ENCODE assay signal across 23 cellular contexts in genomic region chr11:134862168-134862567, GRCh38.
"Had no signal": no experiment of that assay in that cellular context is flagged by ENCODE, and none has a peak within 500 bp of the region (broad histone marks: within the 10 kb centered on the region; RNA-seq: fewer than 3 reads in every experiment).

No MANE protein-coding gene starts in this region.

- H3K9me3 Mint-ChIP-seq: activated CD4-positive, alpha-beta memory T cell treated with anti-CD3 and anti-CD28 coated beads for 36 hours; activated CD4-positive, alpha-beta T cell treated with anti-CD3 and anti-CD28 coated beads, Interleukin-2, amount 10 ng/mL, durations not matched to agents 7 days and 5 days; activated naive CD4-positive, alpha-beta T cell treated with anti-CD3 and anti-CD28 coated beads for 36 hours; activated T-cell treated with anti-CD3 and anti-CD28 coated beads, Interleukin-2, amount 50 U/mL, for 4 hours; T-cell had no signal

- H3K9me3 ChIP-seq: Peyer's patch, SJSA1 had no signal

- H3K27ac ChIP-seq: Peyer's patch, SJSA1 had no signal

- H3K27me3 ChIP-seq: Peyer's patch, SJSA1 had no signal

- H3K36me3 Mint-ChIP-seq: activated CD4-positive, alpha-beta memory T cell treated with anti-CD3 and anti-CD28 coated beads for 36 hours; activated naive CD8-positive, alpha-beta T cell; brain; T-cell had no signal

- H3K4me3 ChIP-seq: Peyer's patch, SJSA1 had no signal

- H3K27me3 Mint-ChIP-seq: activated CD4-positive, alpha-beta T cell treated with anti-CD3 and anti-CD28 coated beads, Interleukin-2, amount 10 ng/mL, durations not matched to agents 7 days and 5 days had no signal

- H3K27ac Mint-ChIP-seq: activated CD4-positive, alpha-beta memory T cell treated with anti-CD3 and anti-CD28 coated beads for 36 hours; activated CD4-positive, alpha-beta T cell treated with anti-CD3 and anti-CD28 coated beads, Interleukin-2, amount 10 ng/mL, durations not matched to agents 7 days and 5 days; activated naive CD4-positive, alpha-beta T cell treated with anti-CD3 and anti-CD28 coated beads for 36 hours; activated naive CD8-positive, alpha-beta T cell; T-cell had no signal

- H3K4me1 ChIP-seq: Peyer's patch, SJSA1 had no signal

- DNase-seq: activated CD4-positive, alpha-beta memory T cell treated with anti-CD3 and anti-CD28 coated beads for 36 hours; activated CD4-positive, alpha-beta T cell treated with anti-CD3 and anti-CD28 coated beads, Interleukin-2, amount 10 ng/mL, durations not matched to agents 7 days and 5 days; activated CD4-positive, CD25-positive, alpha-beta regulatory T cell; activated CD8-positive, alpha-beta memory T cell treated with anti-CD3 and anti-CD28 coated beads for 24 hours; activated effector memory CD4-positive, alpha-beta T cell treated with anti-CD3 and anti-CD28 coated beads, Interleukin-2, amount 50 U/mL, for 16 hours; activated naive CD4-positive, alpha-beta T cell treated with anti-CD3 and anti-CD28 coated beads for 36 hours; activated T-cell treated with anti-CD3 and anti-CD28 coated beads, Interleukin-2, amount 50 U/mL, for 4 hours; amygdala; Kasumi-1; NCI-H1048; NCI-H146; NCI-H1930; NCI-H345; NCI-H510A; NCI-H526 treated with DMSO at 0.1 percent for 48 hours; Peyer's patch; SHP77; T-cell; T-helper 2 cell; T1000 had no signal

- ATAC-seq: activated T-cell treated with anti-CD3 and anti-CD28 coated beads, Interleukin-2, amount 50 U/mL, for 4 hours; T-cell had no signal

- H3K4me3 Mint-ChIP-seq: activated CD4-positive, alpha-beta memory T cell treated with anti-CD3 and anti-CD28 coated beads for 36 hours; activated CD4-positive, alpha-beta T cell treated with anti-CD3 and anti-CD28 coated beads, Interleukin-2, amount 10 ng/mL, durations not matched to agents 7 days and 5 days; activated naive CD4-positive, alpha-beta T cell treated with anti-CD3 and anti-CD28 coated beads for 36 hours; activated naive CD8-positive, alpha-beta T cell; activated T-cell treated with anti-CD3 and anti-CD28 coated beads, Interleukin-2, amount 50 U/mL, for 4 hours; brain; T-cell had no signal

- H3K36me3 ChIP-seq: Peyer's patch, SJSA1 had no signal

- H3K4me1 Mint-ChIP-seq: activated CD4-positive, alpha-beta T cell treated with anti-CD3 and anti-CD28 coated beads, Interleukin-2, amount 10 ng/mL, durations not matched to agents 7 days and 5 days; T-cell had no signal
